19 cellular contexts compared by ENCODE assay signal in genomic region chr17:8577868-8578267, GRCh38.
"Had no signal": no experiment of that assay in that cellular context is flagged by ENCODE, and none has a peak within 500 bp of the region (broad histone marks: within the 10 kb centered on the region; RNA-seq: fewer than 3 reads in every experiment).

No MANE protein-coding gene starts in this region.

- H3K4me1 Mint-ChIP-seq: activated naive CD4-positive, alpha-beta T cell treated with anti-CD3 and anti-CD28 coated beads, Interleukin-2, amount 10 ng/mL, durations not matched to agents 7 days and 5 days; memory B cell had no signal

- H3K4me3 Mint-ChIP-seq: activated CD4-positive, alpha-beta memory T cell treated with anti-CD3 and anti-CD28 coated beads for 36 hours; activated naive CD4-positive, alpha-beta T cell treated with anti-CD3 and anti-CD28 coated beads, Interleukin-2, amount 10 ng/mL, durations not matched to agents 7 days and 5 days; activated T-helper 1 cell treated with anti-CD3 and anti-CD28 coated beads, Interleukin-12 subunit alpha, Interleukin-12 subunit beta, Interleukin-2, Interleukin-4 antibody, amounts not matched to agents 30 ng/mL and 10 ng/mL and 1 ng/mL, durations not matched to agents 14 hours and 24 hours and 36 hours; endodermal cell; memory B cell; nephron; stimulated activated naive CD8-positive, alpha-beta T cell treated with anti-CD3 and anti-CD28 coated beads, Interleukin-15, Interleukin-2, amounts not matched to agents 100 ng/mL and 50 ng/mL, for 24 hours had no signal

- H3K36me3 ChIP-seq: adrenal gland had no signal

- H3K9me3 Mint-ChIP-seq: activated CD4-positive, alpha-beta memory T cell treated with anti-CD3 and anti-CD28 coated beads for 36 hours; activated naive CD4-positive, alpha-beta T cell treated with anti-CD3 and anti-CD28 coated beads, Interleukin-2, amount 10 ng/mL, durations not matched to agents 7 days and 5 days; activated T-helper 1 cell treated with anti-CD3 and anti-CD28 coated beads, Interleukin-12 subunit alpha, Interleukin-12 subunit beta, Interleukin-2, Interleukin-4 antibody, amounts not matched to agents 30 ng/mL and 10 ng/mL and 1 ng/mL, durations not matched to agents 14 hours and 24 hours and 36 hours; endodermal cell; memory B cell; nephron; stimulated activated naive CD8-positive, alpha-beta T cell treated with anti-CD3 and anti-CD28 coated beads, Interleukin-15, Interleukin-2, amounts not matched to agents 100 ng/mL and 50 ng/mL, for 24 hours had no signal

- H3K4me3 ChIP-seq: adrenal gland, body of pancreas, left ventricle myocardium inferior, psoas muscle, sigmoid colon, testis had no signal

- DNase-seq: activated CD4-positive, alpha-beta memory T cell treated with anti-CD3 and anti-CD28 coated beads for 36 hours; activated CD4-positive, CD25-positive, alpha-beta regulatory T cell treated with anti-CD3 and anti-CD28 coated beads, Interleukin-2, amount 50 U/mL, for 72 hours; activated naive CD4-positive, alpha-beta T cell treated with anti-CD3 and anti-CD28 coated beads, Interleukin-2, amount 10 ng/mL, durations not matched to agents 7 days and 5 days; adrenal gland; body of pancreas; cerebellar nuclear complex; dermis blood vessel endothelial cell; endodermal cell; erythroblast; left ventricle myocardium inferior; psoas muscle; sigmoid colon; stimulated activated CD4-positive, alpha-beta T cell treated with anti-CD3 and anti-CD28 coated beads, Interleukin-2, amount 100 ng/mL, for 24 hours; testis had no signal

- H3K9me3 ChIP-seq: adrenal gland, body of pancreas, left ventricle myocardium inferior, psoas muscle, sigmoid colon, testis had no signal

- ATAC-seq: body of pancreas, psoas muscle had no signal

- H3K27me3 ChIP-seq: adrenal gland, body of pancreas, sigmoid colon, testis had no signal

- H3K36me3 Mint-ChIP-seq: activated CD4-positive, alpha-beta memory T cell treated with anti-CD3 and anti-CD28 coated beads for 36 hours; activated naive CD4-positive, alpha-beta T cell treated with anti-CD3 and anti-CD28 coated beads, Interleukin-2, amount 10 ng/mL, durations not matched to agents 7 days and 5 days; memory B cell had no signal

- H3K4me1 ChIP-seq: adrenal gland, body of pancreas, psoas muscle, sigmoid colon, testis had no signal

- H3K27ac ChIP-seq: adrenal gland, body of pancreas, left ventricle myocardium inferior, psoas muscle, sigmoid colon, testis had no signal

- H3K27ac Mint-ChIP-seq: activated CD4-positive, alpha-beta memory T cell treated with anti-CD3 and anti-CD28 coated beads for 36 hours; activated naive CD4-positive, alpha-beta T cell treated with anti-CD3 and anti-CD28 coated beads, Interleukin-2, amount 10 ng/mL, durations not matched to agents 7 days and 5 days; activated T-helper 1 cell treated with anti-CD3 and anti-CD28 coated beads, Interleukin-12 subunit alpha, Interleukin-12 subunit beta, Interleukin-2, Interleukin-4 antibody, amounts not matched to agents 30 ng/mL and 10 ng/mL and 1 ng/mL, durations not matched to agents 14 hours and 24 hours and 36 hours; endodermal cell; memory B cell; nephron; stimulated activated naive CD8-positive, alpha-beta T cell treated with anti-CD3 and anti-CD28 coated beads, Interleukin-15, Interleukin-2, amounts not matched to agents 100 ng/mL and 50 ng/mL, for 24 hours had no signal

- FAIRE-seq: keratinocyte had no signal

- H3K27me3 Mint-ChIP-seq: activated CD4-positive, alpha-beta memory T cell treated with anti-CD3 and anti-CD28 coated beads for 36 hours; activated naive CD4-positive, alpha-beta T cell treated with anti-CD3 and anti-CD28 coated beads, Interleukin-2, amount 10 ng/mL, durations not matched to agents 7 days and 5 days; memory B cell; stimulated activated naive CD8-positive, alpha-beta T cell treated with anti-CD3 and anti-CD28 coated beads, Interleukin-15, Interleukin-2, amounts not matched to agents 100 ng/mL and 50 ng/mL, for 24 hours had no signal
